Comparison of ENCODE assay signal across 8 cellular contexts in genomic region chr12:29073631-29074239, GRCh38.
DNase-seq lines count a peak whose midpoint lies in the region; ATAC-seq and TF ChIP-seq lines count a peak whose summit lies in the region.

No MANE protein-coding gene starts in this region.

- no peak overlapping the region for H3K27ac Mint-ChIP-seq in central memory CD8-positive, alpha-beta T cell (ENCODE audit: low read depth)

- no peaks in the 10 kb centered on the region for H3K27me3 ChIP-seq in lung (ENCODE audit: control insufficient read depth, insufficient read depth)

- H3K9me3 ChIP-seq in lung (ENCODE audit: control insufficient read depth in 2 of 2, insufficient read depth in 1 of 2, low read length in 1 of 2), result no peaks in the 10 kb centered on the region

- WGBS in lung, 2 donors, result 34 to 36% methylated on average over 3 of the region's 3 CpGs

- no peaks in the 10 kb centered on the region for H3K9me3 Mint-ChIP-seq in central memory CD8-positive, alpha-beta T cell

- H3K27ac ChIP-seq in lung (ENCODE audit: low read depth in 1 of 2, low read length in 1 of 2), result no peak overlapping the region

- ATAC-seq in GM19395 (IDR thresholded peaks at IDR 0.05; ENCODE audit: unreplicated experiment) (peak; percentile 95), HG03520 (IDR thresholded peaks at IDR 0.05; ENCODE audit: unreplicated experiment) (peak; percentile 76), lung (ENCODE audit: insufficient read depth, low FRiP score) (peak; percentile 82)
- ATAC-seq in central memory CD8-positive, alpha-beta T cell (replicated peaks; ENCODE audit: extremely low read depth, poor library complexity, severe bottlenecking), result peak; percentile 28

- H3K4me3 Mint-ChIP-seq in central memory CD8-positive, alpha-beta T cell, result no peak overlapping the region

- peak; percentile 46 for TF ChIP-seq CTCF in lung (IDR thresholded peaks at IDR 0.05; ENCODE audit: control extremely low read depth, extremely low read depth)

- no peaks in the 10 kb centered on the region for H3K4me1 ChIP-seq in lung (ENCODE audit: control insufficient read depth in 2 of 2, insufficient read depth in 2 of 2, low read length in 2 of 2)

- peaks cover 27% of the 10 kb centered on the region for H3K27me3 Mint-ChIP-seq in central memory CD8-positive, alpha-beta T cell

- H3K4me3 ChIP-seq in lung, result no peak overlapping the region

- no peaks in the 10 kb centered on the region for H3K36me3 ChIP-seq in lung (ENCODE audit: control insufficient read depth in 2 of 2, insufficient read depth in 2 of 2, low read length in 2 of 2)

- DNase-seq in Daoy (ENCODE audit: low read depth), result peak; percentile 6
- peak; percentile 46 for DNase-seq in NOMO-1 treated with dmso at 0.1 percent for 144 hours (lab: John Stamatoyannopoulos, UW; ENCODE audit: unreplicated experiment)
- no peak for DNase-seq in central memory CD8-positive, alpha-beta T cell (ENCODE audit: low spot score in 2 of 2)
- no peak for DNase-seq in lung (ENCODE audit: low spot score)
- DNase-seq in ureter (ENCODE audit: low spot score), result no peak
- DNase-seq in OCI-M2 (lab: John Stamatoyannopoulos, UW; ENCODE audit: unreplicated experiment), result no peak

- H3K36me3 Mint-ChIP-seq in central memory CD8-positive, alpha-beta T cell (ENCODE audit: insufficient read depth), result peaks cover 3% of the 10 kb centered on the region

- H3K4me1 Mint-ChIP-seq in central memory CD8-positive, alpha-beta T cell, result no peaks in the 10 kb centered on the region

Comparison
In these comparisons a context has a peak if more than half of its experiments do, and no peak if none do; other contexts are left out.
1. DNase-seq: peak in Daoy (single experiment) and NOMO-1 treated with dmso at 0.1 percent for 144 hours (single experiment); none in central memory CD8-positive, alpha-beta T cell (0 of 2), lung (single experiment), ureter (single experiment) and OCI-M2 (single experiment).
2. ATAC-seq: peak in every context shown above with its lines; median percentile 95 in GM19395; 82 in lung; 76 in HG03520; 28 in central memory CD8-positive, alpha-beta T cell.